Comparison of ENCODE assay signal across 22 cellular contexts in genomic region chr15:60208708-60209107, GRCh38.
A peak's percentile ranks its signal among the peaks of the same experiment; 100 is the strongest.
DNase-seq lines count a peak whose midpoint lies in the region; ATAC-seq and TF ChIP-seq lines count a peak whose summit lies in the region.
"Had no signal": no experiment of that assay in that cellular context is flagged by ENCODE, and none has a peak within 500 bp of the region (broad histone marks: within the 10 kb centered on the region; RNA-seq: fewer than 3 reads in every experiment).

No MANE protein-coding gene starts in this region.

- no peaks in the 10 kb centered on the region for H3K36me3 Mint-ChIP-seq in WTC11

- POLR2A ChIA-PET in WTC11 (lab: Charles Lee), result no interaction called here

- H3K36me3 ChIP-seq in psoas muscle (ENCODE audit: insufficient read depth in 1 of 2, low read depth in 1 of 2) (no peaks in the 10 kb centered on the region), trophoblast cell (ENCODE audit: control insufficient read depth in 1 of 2, insufficient read depth in 2 of 2, low read length in 2 of 2) (no peaks in the 10 kb centered on the region), stomach (no peaks in the 10 kb centered on the region)
- H3K36me3 ChIP-seq: adrenal gland, BLaER1, MG63, suprapubic skin had no signal

- CTCF ChIA-PET in WTC11 (lab: Charles Lee), result interaction anchor here (1.0 kb wide), 1 partner anchor 103 kb away, joined by 3 read pairs; no protein-coding TSS in a partner anchor

- peak; percentile 16 for DNase-seq in DMS 273 (lab: John Stamatoyannopoulos, UW; ENCODE audit: unreplicated experiment)
- DNase-seq in DMS 273 treated with DMSO at 0.1 percent for 48 hours (lab: John Stamatoyannopoulos, UW), result no peak
- DNase-seq in NCI-H1105 treated with DMSO at 0.1 percent for 48 hours (lab: John Stamatoyannopoulos, UW), result peak; percentile 64
- DNase-seq in cardiac fibroblast (ENCODE audit: low read depth in 2 of 2), result peak; percentile 12 to 18
- no peak for DNase-seq in psoas muscle
- no peak for DNase-seq in trophoblast cell
- DNase-seq in stomach, result no peak
- DNase-seq in WTC11 (ENCODE audit: low spot score), result no peak
- DNase-seq: activated CD4-positive, alpha-beta T cell treated with anti-CD3 and anti-CD28 coated beads, Interleukin-2, amount 50 U/mL, for 1 hour; activated CD8-positive, alpha-beta memory T cell treated with anti-CD3 and anti-CD28 coated beads, Interleukin-2, amount 50 U/mL, for 48 hours; activated gamma-delta T cell; adrenal gland; foreskin fibroblast; MG63; midbrain; NCI-H1930; NCI-H748 treated with DMSO at 0.1 percent for 48 hours had no signal

- no peak overlapping the region for H4K91ac ChIP-seq in trophoblast cell (ENCODE audit: low read depth, low read length)

- TF ChIP-seq POLR2A in stomach (IDR thresholded peaks at IDR 0.05), result no peak

- H3K4me3 Mint-ChIP-seq in WTC11, result no peak overlapping the region

- H4K8ac ChIP-seq in trophoblast cell (ENCODE audit: low read depth, low read length), result no peak overlapping the region

- H2AFZ ChIP-seq in trophoblast cell (ENCODE audit: insufficient read depth, low read length, poor library complexity), result no peak overlapping the region

- H3K27me3 Mint-ChIP-seq in WTC11 (ENCODE audit: low read depth), result no peaks in the 10 kb centered on the region

- no peak overlapping the region for H4K12ac ChIP-seq in trophoblast cell (ENCODE audit: low read depth, low read length)

- no peak overlapping the region for H2BK12ac ChIP-seq in trophoblast cell (ENCODE audit: low read length)

- H2AK5ac ChIP-seq in trophoblast cell (ENCODE audit: low read length), result no peak overlapping the region

- H3K79me2 ChIP-seq in trophoblast cell (ENCODE audit: control insufficient read depth, insufficient read depth, low read length, poor library complexity), result no peaks in the 10 kb centered on the region

- 27 to 39% (median 29%) methylated on average over 4 of the region's 4 CpGs for whole genome bisulfite sequencing in psoas muscle, 3 donors
- WGBS in trophoblast cell (ENCODE audit: extremely low coverage, insufficient coverage, insufficient read length), result no CpG with 5 or more reads among the region's 4 CpGs
- 48 to 66% (median 60%) methylated on average over 4 of the region's 4 CpGs for WGBS in stomach, 5 donors

- no peak overlapping the region for H3K18ac ChIP-seq in trophoblast cell (ENCODE audit: low read length)

- H3K4me2 ChIP-seq in trophoblast cell (ENCODE audit: low read length), result no peak overlapping the region
- H3K4me2 ChIP-seq: BLaER1 had no signal

- TF ChIP-seq CTCF in cardiac fibroblast (IDR thresholded peaks at IDR 0.05; ENCODE audit: low read depth, low read length) (no peak), psoas muscle (IDR thresholded peaks at IDR 0.05) (no peak), stomach (IDR thresholded peaks at IDR 0.05) (no peak), WTC11 (IDR thresholded peaks at IDR 0.05) (no peak)

- H3K27ac ChIP-seq in psoas muscle, result no peak overlapping the region
- H3K27ac ChIP-seq in trophoblast cell (ENCODE audit: low read depth, low read length), result no peak overlapping the region
- H3K27ac ChIP-seq in stomach, result no peak overlapping the region
- H3K27ac ChIP-seq: 22Rv1, adrenal gland, BLaER1, suprapubic skin had no signal

- H3K79me1 ChIP-seq in trophoblast cell (ENCODE audit: low read length), result no peaks in the 10 kb centered on the region

- H3K4ac ChIP-seq in trophoblast cell (ENCODE audit: low read depth, low read length), result no peak overlapping the region

- no peak overlapping the region for H3K14ac ChIP-seq in trophoblast cell (ENCODE audit: low read length)

- peaks cover 0 to 7% (median 0%) of the 10 kb centered on the region in 3 donors for H3K27me3 ChIP-seq in psoas muscle (ENCODE audit: insufficient read depth in 3 of 3, low read length in 2 of 3)
- no peaks in the 10 kb centered on the region for H3K27me3 ChIP-seq in trophoblast cell (ENCODE audit: insufficient read depth, low read length)
- peaks cover 0 to 6% (median 0%) of the 10 kb centered on the region in 3 donors for H3K27me3 ChIP-seq in stomach
- H3K27me3 ChIP-seq: BLaER1 had no signal

- no peak overlapping the region for H2BK5ac ChIP-seq in trophoblast cell (ENCODE audit: low read depth, low read length, poor library complexity)

- H3K23ac ChIP-seq in trophoblast cell (ENCODE audit: low read length), result no peak overlapping the region

- no peaks in the 10 kb centered on the region for H3K9me3 ChIP-seq in psoas muscle
- peaks cover 2% of the 10 kb centered on the region for H3K9me3 ChIP-seq in trophoblast cell (ENCODE audit: insufficient read depth, low read depth, low read length)
- no peaks in the 10 kb centered on the region for H3K9me3 ChIP-seq in stomach
- H3K9me3 ChIP-seq: adrenal gland, BLaER1, MG63, suprapubic skin had no signal

- H3K4me1 Mint-ChIP-seq in WTC11, result peaks cover 21% of the 10 kb centered on the region

- peak; percentile 95 to 99 (median 96) for ATAC-seq in psoas muscle
- no peak for ATAC-seq in WTC11
- ATAC-seq: HepG2, Panc1 had no signal

- H3K9ac ChIP-seq in trophoblast cell (ENCODE audit: low read length), result no peak overlapping the region
- H3K9ac ChIP-seq: BLaER1 had no signal

- peaks cover 4% of the 10 kb centered on the region for H3K4me1 ChIP-seq in psoas muscle
- H3K4me1 ChIP-seq in trophoblast cell (ENCODE audit: control insufficient read depth in 1 of 2, insufficient read depth in 2 of 2, low read length in 2 of 2), result no peaks in the 10 kb centered on the region
- H3K4me1 ChIP-seq in stomach, result no peaks in the 10 kb centered on the region
- H3K4me1 ChIP-seq: adrenal gland, BLaER1, suprapubic skin had no signal

- H2BK120ac ChIP-seq in trophoblast cell (ENCODE audit: insufficient read depth, low read length, poor library complexity), result no peak overlapping the region

- intact Hi-C loops in psoas muscle (cut with DNase I) (no loop called here), stomach (cut with DNase I; ENCODE audit: low total_unique reads) (no loop called here)

- H3K4me3 ChIP-seq in cardiac fibroblast (replicated peaks in 1 of 2; ENCODE audit: low read depth in 2 of 2, low read length in 2 of 2) (no peak overlapping the region), psoas muscle (no peak overlapping the region), trophoblast cell (ENCODE audit: low read depth, low read length) (no peak overlapping the region), stomach (no peak overlapping the region)
- H3K4me3 ChIP-seq: adrenal gland, BLaER1, MG63, suprapubic skin had no signal

- no peak for TF ChIP-seq EP300 in stomach (IDR thresholded peaks at IDR 0.05)

- H3K27ac Mint-ChIP-seq in WTC11, result no peak overlapping the region

- H3K9me3 Mint-ChIP-seq in WTC11, result no peaks in the 10 kb centered on the region

TF ChIP-seq in WTC11, 78 proteins besides CTCF, POLR2A, EP300 and RAD21 (continues in another document):
- no peak for TF ChIP-seq E2F4 (CRISPR knock-in tag; IDR thresholded peaks at IDR 0.05; ENCODE audit: borderline replicate concordance, low read depth)
- no peak for TF ChIP-seq CDX4 (CRISPR knock-in tag; IDR thresholded peaks at IDR 0.05; ENCODE audit: borderline replicate concordance)
- TF ChIP-seq ZNF263 (CRISPR knock-in tag; IDR thresholded peaks at IDR 0.05; ENCODE audit: low read depth), result no peak
- TF ChIP-seq AR (CRISPR knock-in tag; IDR thresholded peaks at IDR 0.05), result no peak

Comparison
In these comparisons a context has a peak if more than half of its experiments do, and no peak if none do; other contexts are left out.
1. DNase-seq: peak in DMS 273 (single experiment), NCI-H1105 treated with DMSO at 0.1 percent for 48 hours (single experiment) and cardiac fibroblast (2 of 2); none in DMS 273 treated with DMSO at 0.1 percent for 48 hours (single experiment), psoas muscle (0 of 2), trophoblast cell (0 of 2), stomach (single experiment) and WTC11 (single experiment).